Comparison of ENCODE assay signal across 18 cellular contexts in the genomic region with DNA sequence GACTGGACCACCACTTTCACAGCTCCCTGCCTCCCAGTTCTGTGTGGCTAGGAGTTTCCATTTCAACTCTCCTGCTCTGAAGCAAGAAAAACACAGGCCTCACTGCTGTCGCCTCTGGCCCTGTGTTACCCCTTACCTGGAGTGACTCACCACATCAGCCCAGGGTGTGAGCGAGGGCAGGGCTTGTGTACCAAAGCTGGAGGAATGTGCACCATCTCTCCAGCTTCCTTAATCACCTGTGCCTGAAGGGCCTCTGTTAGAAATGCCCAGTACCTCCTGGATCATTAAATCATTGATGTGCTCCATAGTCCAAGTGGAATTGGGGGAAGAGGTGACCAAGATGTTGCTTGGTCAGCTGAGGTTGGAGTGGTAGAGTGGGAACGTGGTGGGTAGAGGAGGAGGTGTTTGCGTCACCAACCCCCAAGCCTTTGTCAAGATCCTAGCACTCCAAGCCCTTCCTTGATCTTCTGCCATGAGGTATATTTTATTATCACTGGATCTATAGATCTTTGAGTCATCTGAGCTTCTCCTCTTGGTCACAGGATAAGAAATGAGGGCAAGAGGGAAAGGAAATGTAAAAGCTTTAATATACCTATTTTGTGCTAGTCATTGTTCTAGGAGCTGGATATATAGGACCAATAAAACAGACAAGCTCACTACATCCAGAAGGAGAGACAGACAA. TPM values are rescaled to one million over a fixed set of nuclear protein-coding genes. Genes with fewer than 3 reads are reported as not detected.
DNase-seq lines count a peak whose midpoint lies in the region; ATAC-seq, FAIRE-seq and TF ChIP-seq lines count a peak whose summit lies in the region.
"Had no signal": no experiment of that assay in that cellular context is flagged by ENCODE, and none has a peak within 500 bp of the region (broad histone marks: within the 10 kb centered on the region; RNA-seq: fewer than 3 reads in every experiment).

No MANE protein-coding gene starts in this region.

- no peak overlapping the region for H3K56ac ChIP-seq in H9 (ENCODE audit: insufficient read length, low read depth, low read length)

- H3K23me2 ChIP-seq in H9 (ENCODE audit: insufficient read length, low read depth, low read length, poor library complexity, severe bottlenecking): no peaks in the 10 kb centered on the region

- no peak overlapping the region for H3K14ac ChIP-seq in H9 (ENCODE audit: insufficient read depth, low read length)

- no peak overlapping the region for H3T11ph ChIP-seq in H9 (ENCODE audit: low read length)

- no peak overlapping the region for H2BK5ac ChIP-seq in H9 (ENCODE audit: insufficient read length, low read length)

- H3K4me1 ChIP-seq in RWPE2 (ENCODE audit: insufficient read depth, poor library complexity, severe bottlenecking): peaks cover 4% of the 10 kb centered on the region
- peaks cover 21% of the 10 kb centered on the region for H3K4me1 ChIP-seq in keratinocyte (ENCODE audit: control insufficient read depth, extremely low read depth, insufficient read depth, low read length)
- no peaks in the 10 kb centered on the region for H3K4me1 ChIP-seq in H9 (ENCODE audit: insufficient read depth, low read length)
- H3K4me1 ChIP-seq: neural progenitor cell, right atrium auricular region had no signal

- H4K5ac ChIP-seq in H9 (ENCODE audit: insufficient read length, low read depth, low read length): no peak overlapping the region

- H3K79me2 ChIP-seq in keratinocyte (ENCODE audit: control insufficient read depth, insufficient read depth, low read length) (no peaks in the 10 kb centered on the region), H9 (ENCODE audit: insufficient read depth, low read length) (no peaks in the 10 kb centered on the region)

- H3K4ac ChIP-seq in H9 (ENCODE audit: low read depth, low read length): no peak overlapping the region

- peaks cover 12 to 13% of the 10 kb centered on the region in 2 experiments; a peak in 4 of 5 replicates for H3K9me3 Mint-ChIP-seq in H9
- peaks cover 8% of the 10 kb centered on the region for H3K9me3 Mint-ChIP-seq in activated T-helper 17 cell treated with anti-CD3 and anti-CD28 coated beads, Interleukin-2, amount 50 U/mL, for 72 hours

- H3K27me3 ChIP-seq in RWPE2 (ENCODE audit: insufficient read depth, poor library complexity, severe bottlenecking): no peaks in the 10 kb centered on the region
- no peaks in the 10 kb centered on the region for H3K27me3 ChIP-seq in keratinocyte (ENCODE audit: control insufficient read depth, extremely low read depth, insufficient read depth, low read length)
- no peaks in the 10 kb centered on the region for H3K27me3 ChIP-seq in H9 (ENCODE audit: insufficient read depth, low read length)
- H3K27me3 ChIP-seq: neural progenitor cell, right atrium auricular region had no signal

- TF ChIP-seq CTCF in RWPE2 (IDR thresholded peaks at IDR 0.05; ENCODE audit: poor library complexity, severe bottlenecking) (no peak), keratinocyte (optimal IDR thresholded peaks at IDR 0.05 in 1 of 3, IDR thresholded peaks at IDR 0.05 in 1 of 3, conservative IDR thresholded peaks at IDR 0.05 in 1 of 3; ENCODE audit: extremely low read depth in 1 of 3, insufficient read depth in 2 of 3, low read length in 3 of 3) (no peak), H9 (conservative IDR thresholded peaks at IDR 0.05) (no peak)

- H3K79me1 ChIP-seq in H9 (ENCODE audit: insufficient read depth, low read depth, low read length, poor library complexity, severe bottlenecking): no peaks in the 10 kb centered on the region

- no peak overlapping the region for H3K4me3 ChIP-seq in RWPE2 (ENCODE audit: severe bottlenecking)
- H3K4me3 ChIP-seq in keratinocyte (ENCODE audit: control insufficient read depth in 2 of 3, extremely low read depth in 1 of 3, insufficient read depth in 2 of 3, low read depth in 1 of 3, low read length in 3 of 3): no peak overlapping the region
- H3K4me3 ChIP-seq: neural progenitor cell, right atrium auricular region had no signal

- dilution Hi-C loops in keratinocyte (cut with MboI; ENCODE audit: extremely low pct_ligation_motif_present, low sequenced_read_pairs): no loop called here

- H3K4me3 Mint-ChIP-seq in H9: no peak overlapping the region
- H3K4me3 Mint-ChIP-seq in activated T-helper 17 cell treated with anti-CD3 and anti-CD28 coated beads, Interleukin-2, amount 50 U/mL, for 72 hours: no peak overlapping the region
- H3K4me3 Mint-ChIP-seq: activated naive CD4-positive, alpha-beta T cell treated with anti-CD3 and anti-CD28 coated beads, Interleukin-2, amount 50 U/mL, for 24 hours; CD8-positive, alpha-beta memory T cell; dendritic cell treated with granulocyte-macrophage colony-stimulating factor and Interleukin-4, amounts not matched to agents 40 ng/mL and 50 ng/mL, for 4 days; neural progenitor cell had no signal

- H3K36me3 ChIP-seq in RWPE2 (ENCODE audit: low read depth) (no peaks in the 10 kb centered on the region), keratinocyte (ENCODE audit: control insufficient read depth in 2 of 2, extremely low read depth in 1 of 2, insufficient read depth in 2 of 2, low read length in 2 of 2) (no peaks in the 10 kb centered on the region)
- H3K36me3 ChIP-seq: neural progenitor cell, right atrium auricular region had no signal

- no peak overlapping the region for H3K27ac Mint-ChIP-seq in H9
- H3K27ac Mint-ChIP-seq in activated T-helper 17 cell treated with anti-CD3 and anti-CD28 coated beads, Interleukin-2, amount 50 U/mL, for 72 hours: no peak overlapping the region
- H3K27ac Mint-ChIP-seq: activated naive CD4-positive, alpha-beta T cell treated with anti-CD3 and anti-CD28 coated beads, Interleukin-2, amount 50 U/mL, for 24 hours; dendritic cell treated with granulocyte-macrophage colony-stimulating factor and Interleukin-4, amounts not matched to agents 40 ng/mL and 50 ng/mL, for 4 days; neural progenitor cell had no signal

- H4K20me1 ChIP-seq in keratinocyte (ENCODE audit: control insufficient read depth, extremely low read depth, insufficient read depth, low read length) (no peaks in the 10 kb centered on the region), H9 (ENCODE audit: control insufficient read depth, insufficient read depth, insufficient read length) (no peaks in the 10 kb centered on the region)

- H3K9me3 ChIP-seq in RWPE2 (ENCODE audit: severe bottlenecking) (no peaks in the 10 kb centered on the region), keratinocyte (ENCODE audit: control insufficient read depth, low read depth, low read length) (no peaks in the 10 kb centered on the region), H9 (ENCODE audit: control insufficient read depth, low read depth, low read length) (no peaks in the 10 kb centered on the region)

- H3K4me2 ChIP-seq in keratinocyte (ENCODE audit: control insufficient read depth, extremely low read depth, insufficient read depth, low read depth, low read length): peak overlapping the region; percentile 54
- H3K4me2 ChIP-seq in H9 (ENCODE audit: insufficient read depth, insufficient read length, low read length): no peak overlapping the region
- H3K4me2 ChIP-seq: neural progenitor cell had no signal

- H2BK120ac ChIP-seq in H9 (ENCODE audit: low read depth, low read length, poor library complexity, severe bottlenecking): no peak overlapping the region

- H2BK12ac ChIP-seq in H9 (ENCODE audit: insufficient read length, low read depth, low read length): no peak overlapping the region

- H4K91ac ChIP-seq in H9 (ENCODE audit: insufficient read length, low read depth, low read length): no peak overlapping the region

- H3K27me3 Mint-ChIP-seq in H9 (ENCODE audit: low read depth): peaks cover 1% of the 10 kb centered on the region; the same call in 1 of the 2 replicates
- H3K27me3 Mint-ChIP-seq in activated T-helper 17 cell treated with anti-CD3 and anti-CD28 coated beads, Interleukin-2, amount 50 U/mL, for 72 hours: peaks cover 20% of the 10 kb centered on the region

- H3K23ac ChIP-seq in H9 (ENCODE audit: insufficient read length, low read depth, low read length): no peak overlapping the region

- H3K9me1 ChIP-seq in keratinocyte (ENCODE audit: control insufficient read depth, extremely low read depth, insufficient read depth, low read length): no peaks in the 10 kb centered on the region

- DNase-seq in HPDE6-E6E7 (ENCODE audit: extremely low spot score) (peak; percentile 86), RWPE2 (ENCODE audit: low spot score) (peak; percentile 61), keratinocyte (ENCODE audit: low read depth, low spot score) (peak; percentile 78), renal cortical epithelial cell (ENCODE audit: low read depth) (peak; percentile 87), H9 (no peak), NCI-H748 treated with DMSO at 0.1 percent for 48 hours (lab: John Stamatoyannopoulos, UW) (no peak), NCI-H2227 (lab: John Stamatoyannopoulos, UW; ENCODE audit: unreplicated experiment) (no peak)
- DNase-seq: activated CD4-positive, alpha-beta T cell treated with anti-CD3 and anti-CD28 coated beads, Interleukin-2, amount 50 U/mL, for 48 hours; CD8-positive, alpha-beta memory T cell; mesenchymal stem cell; NCI-H1930; NCI-H526 treated with DMSO at 0.1 percent for 48 hours; stimulated activated naive CD4-positive, alpha-beta T cell treated with Interleukin-2 at 50 U/mL for 16 hours had no signal

- peaks cover 0 to 12% (median 8%) of the 10 kb centered on the region in 3 experiments; a peak in 4 of 7 replicates for H3K36me3 Mint-ChIP-seq in H9 (ENCODE audit: insufficient read depth in 1 of 3, low read depth in 3 of 3)
- no peaks in the 10 kb centered on the region for H3K36me3 Mint-ChIP-seq in activated T-helper 17 cell treated with anti-CD3 and anti-CD28 coated beads, Interleukin-2, amount 50 U/mL, for 72 hours (ENCODE audit: low read depth)
- H3K36me3 Mint-ChIP-seq: activated naive CD4-positive, alpha-beta T cell treated with anti-CD3 and anti-CD28 coated beads, Interleukin-2, amount 50 U/mL, for 24 hours had no signal

- peak; percentile 99 for ATAC-seq in RWPE2 (ENCODE audit: low read depth)
- no peak for ATAC-seq in activated T-helper 17 cell treated with anti-CD3 and anti-CD28 coated beads, Interleukin-2, amount 50 U/mL, for 72 hours (replicated peaks)

- peak overlapping the region; percentile 38 for H3K9ac ChIP-seq in keratinocyte (ENCODE audit: control insufficient read depth, extremely low read depth, insufficient read depth, low read length)
- no peak overlapping the region for H3K9ac ChIP-seq in H9 (ENCODE audit: extremely low read depth, insufficient read length, low read length)
- H3K9ac ChIP-seq: neural progenitor cell had no signal

- H2BK15ac ChIP-seq in H9 (ENCODE audit: low read depth, low read length): no peak overlapping the region

- no peak overlapping the region for H2AK5ac ChIP-seq in H9 (ENCODE audit: insufficient read length, low read length)

- H3K18ac ChIP-seq in H9 (ENCODE audit: insufficient read length, low read depth, low read length): no peak overlapping the region

- peak; percentile 97 for FAIRE-seq in keratinocyte (lab: Jason Lieb, UNC)

- H2AFZ ChIP-seq in keratinocyte (ENCODE audit: control insufficient read depth, low read length): no peak overlapping the region
- H2AFZ ChIP-seq in H9 (ENCODE audit: low read length): no peak overlapping the region
- H2AFZ ChIP-seq: neural progenitor cell had no signal

- no peaks in the 10 kb centered on the region for H3K4me1 Mint-ChIP-seq in H9
- no peaks in the 10 kb centered on the region for H3K4me1 Mint-ChIP-seq in activated T-helper 17 cell treated with anti-CD3 and anti-CD28 coated beads, Interleukin-2, amount 50 U/mL, for 72 hours
- H3K4me1 Mint-ChIP-seq: activated naive CD4-positive, alpha-beta T cell treated with anti-CD3 and anti-CD28 coated beads, Interleukin-2, amount 50 U/mL, for 24 hours; CD8-positive, alpha-beta memory T cell; neural progenitor cell had no signal

- no CpG with 5 or more reads among the region's 4 CpGs for WGBS in H9 (ENCODE audit: extremely low coverage, insufficient read length, low lambda C conversion rate)

- H4K8ac ChIP-seq in H9 (replicated peaks; ENCODE audit: insufficient read length, low read depth, low read length): no peak overlapping the region

- H2BK20ac ChIP-seq in H9 (ENCODE audit: low read depth, low read length, poor library complexity, severe bottlenecking): no peak overlapping the region

- H3K27ac ChIP-seq in RWPE2 (ENCODE audit: poor library complexity, severe bottlenecking): peak overlapping the region; percentile 14
- H3K27ac ChIP-seq in keratinocyte (ENCODE audit: control insufficient read depth, insufficient read depth, low read length): peak overlapping the region; percentile 36
- H3K27ac ChIP-seq in H9 (ENCODE audit: insufficient read length, low read depth, low read length): no peak overlapping the region
- H3K27ac ChIP-seq: neural progenitor cell, right atrium auricular region had no signal

RNA-seq across cellular contexts. Expression of gene SSPN, which starts 51.3 kb away (rescaled TPM):
- 1.0 to 2.8 TPM (median 2.0 TPM) in 3 replicates for polyA plus RNA-seq in keratinocyte
- 0.47 TPM for polyA plus RNA-seq in keratinocyte (2011; ENCODE audit: low read depth)
- polyA plus RNA-seq in keratinocyte (2011; cell fraction: cytosol; rRNA removed): 2.2 and 2.6 TPM in 2 replicates
- 1.4 and 2.2 TPM in 2 replicates for polyA plus RNA-seq in keratinocyte (2011; cell fraction: nucleus; rRNA removed)
- polyA plus RNA-seq in keratinocyte (2012; ENCODE audit: low replicate concordance): 1.4 and 2.0 TPM in 2 replicates
- 2.2 to 8.6 TPM (median 4.2 TPM) in 3 replicates for polyA minus RNA-seq in keratinocyte
- polyA minus RNA-seq in keratinocyte (2011; cell fraction: cytosol; rRNA and poly(A)+ RNA removed): 3.1 TPM
- polyA minus RNA-seq in keratinocyte (2011; cell fraction: nucleus; rRNA and poly(A)+ RNA removed): 0.95 and 3.5 TPM in 2 replicates
- total RNA-seq in renal cortical epithelial cell (8.5 and 12.8 TPM in 2 replicates), H9 (2021) (0.72 and 0.81 TPM in 2 replicates)
- not detected for total RNA-seq in activated T-helper 17 cell treated with anti-CD3 and anti-CD28 coated beads, Interleukin-2, amount 50 U/mL, for 72 hours
- total RNA-seq: CD8-positive, alpha-beta memory T cell had no signal
- polyA plus RNA-seq: CD8-positive, alpha-beta memory T cell had no signal

Comparison
In these comparisons a context has a peak if more than half of its experiments do, and no peak if none do; other contexts are left out.
1. DNase-seq: peak in HPDE6-E6E7 (single experiment), RWPE2 (single experiment), keratinocyte (single experiment) and renal cortical epithelial cell (single experiment); none in H9 (single experiment), NCI-H748 treated with DMSO at 0.1 percent for 48 hours (single experiment) and NCI-H2227 (single experiment).